ENCODE assay signal across 24 cellular contexts in the genomic region with DNA sequence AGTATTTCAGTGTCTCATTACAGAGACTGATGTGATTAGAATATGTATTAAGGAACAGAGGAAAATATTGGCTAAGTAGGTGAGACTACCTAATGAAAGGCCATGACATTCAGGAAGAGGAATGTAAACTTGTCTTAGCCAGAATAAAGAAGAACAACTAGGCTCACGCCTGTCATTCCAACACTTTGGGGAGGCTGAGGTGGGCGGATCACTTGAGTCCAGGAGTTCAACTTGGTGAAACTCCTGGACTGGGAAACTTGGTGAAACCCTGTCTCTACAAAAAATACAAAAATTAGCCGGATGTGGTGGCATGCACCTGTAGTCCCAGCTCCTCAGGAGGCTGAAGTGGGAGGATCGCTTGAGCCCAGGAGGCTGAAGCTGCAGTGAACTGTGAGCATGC.
"Had no signal": no experiment of that assay in that cellular context is flagged by ENCODE, and none has a peak within 500 bp of the region (broad histone marks: within the 10 kb centered on the region; RNA-seq: fewer than 3 reads in every experiment).

No MANE protein-coding gene starts in this region.

- H3K27ac ChIP-seq: brain microvascular endothelial cell, cardiac muscle cell, SJSA1 had no signal

- H3K4me3 Mint-ChIP-seq: activated B cell treated with CpG ODN at 0.5 μM for 24 hours; activated CD4-positive, alpha-beta memory T cell treated with anti-CD3 and anti-CD28 coated beads, Interleukin-2, amount 10 ng/mL, durations not matched to agents 7 days and 5 days; activated CD4-positive, alpha-beta T cell treated with anti-CD3 and anti-CD28 coated beads, Interleukin-2, amount 10 ng/mL, durations not matched to agents 7 days and 5 days; activated T-helper 17 cell treated with anti-CD3 and anti-CD28 coated beads, Interleukin-2, amount 50 U/mL, for 72 hours had no signal

- H3K27ac Mint-ChIP-seq: activated B cell treated with CpG ODN at 0.5 μM for 24 hours; activated CD4-positive, alpha-beta memory T cell treated with anti-CD3 and anti-CD28 coated beads, Interleukin-2, amount 10 ng/mL, durations not matched to agents 7 days and 5 days; activated CD4-positive, alpha-beta T cell treated with anti-CD3 and anti-CD28 coated beads, Interleukin-2, amount 10 ng/mL, durations not matched to agents 7 days and 5 days; activated T-helper 17 cell treated with anti-CD3 and anti-CD28 coated beads, Interleukin-2, amount 50 U/mL, for 72 hours had no signal

- H3K36me3 ChIP-seq: brain microvascular endothelial cell, cardiac muscle cell had no signal

- H3K27me3 Mint-ChIP-seq: activated B cell treated with CpG ODN at 0.5 μM for 24 hours; activated CD4-positive, alpha-beta memory T cell treated with anti-CD3 and anti-CD28 coated beads, Interleukin-2, amount 10 ng/mL, durations not matched to agents 7 days and 5 days; activated CD4-positive, alpha-beta T cell treated with anti-CD3 and anti-CD28 coated beads, Interleukin-2, amount 10 ng/mL, durations not matched to agents 7 days and 5 days; activated T-helper 17 cell treated with anti-CD3 and anti-CD28 coated beads, Interleukin-2, amount 50 U/mL, for 72 hours had no signal

- H3K9me3 Mint-ChIP-seq: activated B cell treated with CpG ODN at 0.5 μM for 24 hours; activated T-helper 17 cell treated with anti-CD3 and anti-CD28 coated beads, Interleukin-2, amount 50 U/mL, for 72 hours had no signal

- H3K4me3 ChIP-seq: cardiac muscle cell, MG63, SJSA1 had no signal

- DNase-seq: activated B cell treated with CpG ODN at 0.5 μM for 24 hours; activated CD4-positive, alpha-beta memory T cell treated with anti-CD3 and anti-CD28 coated beads, Interleukin-2, amount 10 ng/mL, durations not matched to agents 7 days and 5 days; activated CD4-positive, alpha-beta T cell treated with anti-CD3 and anti-CD28 coated beads for 1 hour; activated CD4-positive, alpha-beta T cell treated with anti-CD3 and anti-CD28 coated beads, Interleukin-2, amount 10 ng/mL, durations not matched to agents 7 days and 5 days; activated gamma-delta T cell treated with Interleukin-2 at 50 U/mL for 16 hours; activated naive CD4-positive, alpha-beta T cell treated with anti-CD3 and anti-CD28 coated beads, Interleukin-2, amount 50 U/mL, for 16 hours; activated T-cell treated with anti-CD3 and anti-CD28 coated beads for 4 hours; activated T-cell treated with anti-CD3 and anti-CD28 coated beads, Interleukin-2, amount 50 U/mL, for 48 hours; brain microvascular endothelial cell; MG63; MV-4-11; NCI-H1092 treated with DMSO at 0.1 percent for 48 hours; NCI-H1436; NCI-H1694 treated with DMSO at 0.1 percent for 48 hours; NCI-H2081; NCI-H446; NCI-H524; PC-3; SHP77; T-helper 2 cell; T1000 had no signal

- ATAC-seq: activated T-helper 17 cell treated with anti-CD3 and anti-CD28 coated beads, Interleukin-2, amount 50 U/mL, for 72 hours; PC-3 had no signal

- H3K9me3 ChIP-seq: SJSA1 had no signal

- H3K27me3 ChIP-seq: brain microvascular endothelial cell, cardiac muscle cell, MG63, SJSA1 had no signal
